In genomic region chr10:71217266-71218045, GRCh38 we compare ENCODE assay signal across 8 cellular contexts. TPM values are rescaled to one million over a fixed set of nuclear protein-coding genes. Genes with fewer than 3 reads are reported as not detected.
DNase-seq lines count a peak whose midpoint lies in the region; ATAC-seq, FAIRE-seq and TF ChIP-seq lines count a peak whose summit lies in the region.

No MANE protein-coding gene starts in this region.

- peak overlapping the region; percentile 69 for H3K4me3 ChIP-seq in HUES48 (ENCODE audit: low read depth, low read length)
- peak overlapping the region; percentile 50 to 81 (median 55) for H3K4me3 ChIP-seq in breast epithelium
- H3K4me3 ChIP-seq in kidney (ENCODE audit: low read length in 2 of 2) = peak overlapping the region; percentile 56 to 59

- H3K4me3 Mint-ChIP-seq in CD14-positive monocyte = peak overlapping the region; percentile 73 to 84
- H3K4me3 Mint-ChIP-seq in stimulated activated memory B cell treated with anti-CD40 and anti-IgM and Interleukin-4, amounts not matched to agents 10 μg/mL and 1 μg/mL and 100 μg/mL, for 72 hours = peak overlapping the region; percentile 55

- H3K27me3 Mint-ChIP-seq in CD14-positive monocyte (ENCODE audit: low read depth in 3 of 3) = peaks cover 59 to 69% (median 59%) of the 10 kb centered on the region in 3 donors
- H3K27me3 Mint-ChIP-seq in stimulated activated memory B cell treated with anti-CD40 and anti-IgM and Interleukin-4, amounts not matched to agents 10 μg/mL and 1 μg/mL and 100 μg/mL, for 72 hours = peaks cover 85% of the 10 kb centered on the region

- intact Hi-C loops in CD14-positive monocyte (cut with micrococcal nuclease) = no loop called here
- intact Hi-C loops in breast epithelium (cut with DNase I; ENCODE audit: low total_unique reads) = no loop called here
- intact Hi-C loops in kidney (cut with DNase I) = loop anchor here (10.0 kb wide), 1 partner anchor 293 kb away; no protein-coding TSS in a partner anchor

- TF ChIP-seq CTCF in CD14-positive monocyte (IDR thresholded peaks at IDR 0.05) (no peak), breast epithelium (IDR thresholded peaks at IDR 0.05) (no peak), kidney (IDR thresholded peaks at IDR 0.05; ENCODE audit: borderline replicate concordance, extremely low read depth, insufficient read depth) (no peak)

- ATAC-seq in stimulated activated memory B cell treated with anti-CD40 and anti-IgM and Interleukin-4, amounts not matched to agents 10 μg/mL and 1 μg/mL and 100 μg/mL, for 72 hours = no peak
- ATAC-seq in GM18873 (IDR thresholded peaks at IDR 0.05; ENCODE audit: low FRiP score, unreplicated experiment) (no peak), GM19452 (IDR thresholded peaks at IDR 0.05; ENCODE audit: unreplicated experiment) (no peak)

- H3K36me3 ChIP-seq in HUES48 (ENCODE audit: control insufficient read depth, insufficient read depth, low read length) (no peaks in the 10 kb centered on the region), breast epithelium (no peaks in the 10 kb centered on the region), kidney (ENCODE audit: control insufficient read depth in 1 of 2, insufficient read depth in 2 of 2, low read length in 2 of 2) (no peaks in the 10 kb centered on the region)

- H3K9me3 ChIP-seq in HUES48 (ENCODE audit: control insufficient read depth, insufficient read depth, low read length) (no peaks in the 10 kb centered on the region), breast epithelium (no peaks in the 10 kb centered on the region), kidney (ENCODE audit: control insufficient read depth in 1 of 2, low read length in 2 of 2) (no peaks in the 10 kb centered on the region)

- DNase-seq in CD14-positive monocyte (ENCODE audit: low spot score) (no peak), breast epithelium (ENCODE audit: low spot score in 2 of 2) (peak in 1 of 2 donors; percentile 51), kidney (no peak), inferior parietal cortex (ENCODE audit: extremely low spot score) (no peak)

- no peak overlapping the region for H3K27ac Mint-ChIP-seq in CD14-positive monocyte
- no peak overlapping the region for H3K27ac Mint-ChIP-seq in stimulated activated memory B cell treated with anti-CD40 and anti-IgM and Interleukin-4, amounts not matched to agents 10 μg/mL and 1 μg/mL and 100 μg/mL, for 72 hours

- peaks cover 0 to 10% of the 10 kb centered on the region in 2 donors for H3K36me3 Mint-ChIP-seq in CD14-positive monocyte
- no peaks in the 10 kb centered on the region for H3K36me3 Mint-ChIP-seq in stimulated activated memory B cell treated with anti-CD40 and anti-IgM and Interleukin-4, amounts not matched to agents 10 μg/mL and 1 μg/mL and 100 μg/mL, for 72 hours

- H3K9me3 Mint-ChIP-seq in CD14-positive monocyte = peaks cover 0 to 10% (median 2%) of the 10 kb centered on the region in 7 donors
- no peaks in the 10 kb centered on the region for H3K9me3 Mint-ChIP-seq in stimulated activated memory B cell treated with anti-CD40 and anti-IgM and Interleukin-4, amounts not matched to agents 10 μg/mL and 1 μg/mL and 100 μg/mL, for 72 hours

- no peak for TF ChIP-seq POLR2A in breast epithelium (IDR thresholded peaks at IDR 0.05)

- peaks cover 51% of the 10 kb centered on the region for H3K4me1 ChIP-seq in HUES48 (ENCODE audit: control insufficient read depth, insufficient read depth, low read length)
- peaks cover 6 to 9% of the 10 kb centered on the region in 2 donors for H3K4me1 ChIP-seq in breast epithelium
- H3K4me1 ChIP-seq in kidney (ENCODE audit: control insufficient read depth in 1 of 2, insufficient read depth in 1 of 2, low read depth in 1 of 2, low read length in 2 of 2) = peaks cover 12 to 33% of the 10 kb centered on the region in 2 donors

- H3K9ac ChIP-seq in HUES48 (ENCODE audit: low read depth, low read length) (peak overlapping the region; percentile 63), kidney (ENCODE audit: low read length in 2 of 2) (peak overlapping the region in 1 of 2 donors; percentile 19)

- FAIRE-seq in kidney (lab: Jason Lieb, UNC) = no peak

- peaks cover 29% of the 10 kb centered on the region for H3K4me1 Mint-ChIP-seq in CD14-positive monocyte
- peaks cover 15% of the 10 kb centered on the region for H3K4me1 Mint-ChIP-seq in stimulated activated memory B cell treated with anti-CD40 and anti-IgM and Interleukin-4, amounts not matched to agents 10 μg/mL and 1 μg/mL and 100 μg/mL, for 72 hours

- H3K27ac ChIP-seq in HUES48 (ENCODE audit: low read depth, low read length) = peak overlapping the region; percentile 91
- H3K27ac ChIP-seq in breast epithelium = peak overlapping the region; percentile 43 to 66
- peak overlapping the region in 1 of 2 donors; percentile 28 for H3K27ac ChIP-seq in kidney (ENCODE audit: low read depth in 2 of 2, low read length in 2 of 2)

- H3K27me3 ChIP-seq in HUES48 (ENCODE audit: control insufficient read depth, insufficient read depth, low read length) (peaks cover 34% of the 10 kb centered on the region), breast epithelium (no peaks in the 10 kb centered on the region)

RNA-seq across cellular contexts. Expression of gene UNC5B, which starts 5.1 kb away (rescaled TPM):
- polyA plus RNA-seq in CD14-positive monocyte (under 1 TPM in 1 of 2 donors, not detected in 1; 0.04 TPM), kidney (ENCODE audit: insufficient read depth, low read depth, low replicate concordance) (5.5 TPM)
- total RNA-seq in breast epithelium (1 to 10 TPM in 2 of 3 donors, under 1 TPM in 1; 0.80 to 4.9 (median 3.5) TPM), kidney (22.6 TPM)
